ENCODE assay signal across 10 cellular contexts in the genomic region with DNA sequence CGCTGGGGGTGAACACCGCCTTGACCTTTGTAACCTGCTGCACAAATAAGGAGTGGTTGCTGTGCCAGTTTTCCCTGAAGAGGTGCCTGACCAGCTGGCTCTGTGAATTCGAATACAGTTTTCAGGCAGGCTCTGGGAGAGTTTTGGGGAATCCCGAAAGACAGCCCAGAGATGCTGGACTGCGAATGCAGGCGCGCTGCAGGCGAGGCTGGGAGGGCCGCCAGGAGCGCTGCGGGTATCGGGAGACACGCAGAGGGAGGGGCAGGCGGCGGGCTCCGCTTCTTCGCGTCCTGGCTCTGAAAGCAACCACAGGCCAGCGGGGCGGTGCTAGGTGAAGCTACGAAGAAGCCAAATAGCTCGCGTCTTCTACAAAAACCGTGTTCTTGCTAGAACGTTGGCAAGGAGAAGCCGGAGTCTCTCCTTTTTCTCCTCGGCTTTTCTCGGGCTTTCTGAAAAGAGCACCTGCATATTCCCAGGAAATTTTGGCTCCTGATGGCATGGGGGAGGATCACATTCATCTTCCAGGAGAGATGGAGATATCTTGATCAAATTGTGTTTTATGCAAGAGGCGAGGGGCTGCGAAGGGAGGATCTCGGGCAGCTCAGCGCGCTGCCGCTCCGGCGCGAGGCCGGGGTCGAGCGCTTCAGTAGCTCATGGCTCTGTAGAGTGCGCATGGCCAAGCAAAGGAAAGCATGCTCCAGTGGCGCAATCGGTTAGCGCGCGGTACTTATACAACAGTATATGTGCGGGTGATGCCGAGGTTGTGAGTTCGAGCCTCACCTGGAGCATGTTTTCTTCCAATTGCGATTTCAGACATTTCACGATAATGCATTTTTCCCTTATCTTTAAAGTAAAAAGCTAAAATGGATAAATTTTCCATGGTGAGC.
DNase-seq lines count a peak whose midpoint lies in the region; ATAC-seq, FAIRE-seq and TF ChIP-seq lines count a peak whose summit lies in the region.
"Had no signal": no experiment of that assay in that cellular context is flagged by ENCODE, and none has a peak within 500 bp of the region (broad histone marks: within the 10 kb centered on the region; RNA-seq: fewer than 3 reads in every experiment).

No MANE protein-coding gene starts in this region.

- no peak for TF ChIP-seq POLR2A in GM12892 (IDR thresholded peaks at IDR 0.05; ENCODE audit: low read depth, low read length)

- H3K4me1 ChIP-seq in iPS-15b (ENCODE audit: control insufficient read depth, insufficient read depth, low read length), result no peaks in the 10 kb centered on the region
- H3K4me1 ChIP-seq: adrenal gland had no signal

- DNase-seq in activated CD4-positive, alpha-beta T cell treated with anti-CD3 and anti-CD28 coated beads for 48 hours, result peak; percentile 86
- no peak for DNase-seq in activated CD4-positive, alpha-beta T cell treated with anti-CD3 and anti-CD28 coated beads for 4 hours
- DNase-seq in NCI-H2227 (lab: John Stamatoyannopoulos, UW; ENCODE audit: unreplicated experiment) (peak; percentile 92), GM12892 (ENCODE audit: insufficient read length) (no peak), DMS79 (lab: John Stamatoyannopoulos, UW) (no peak)
- DNase-seq in activated naive CD4-positive, alpha-beta T cell treated with anti-CD3 and anti-CD28 coated beads, Interleukin-2, amount 50 U/mL, for 72 hours (ENCODE audit: low spot score in 2 of 2), result peak in 1 of 2 donors; percentile 68
- peak; percentile 38 for DNase-seq in stimulated activated CD4-positive, alpha-beta T cell treated with anti-CD3 and anti-CD28 coated beads, Interleukin-4, amount 100 ng/mL, for 1 hour
- DNase-seq: DND-41 had no signal

- peaks cover 0 to 5% of the 10 kb centered on the region in 2 donors for H3K9me3 Mint-ChIP-seq in activated naive CD4-positive, alpha-beta T cell treated with anti-CD3 and anti-CD28 coated beads, Interleukin-2, amount 50 U/mL, for 72 hours

- ATAC-seq in activated naive CD4-positive, alpha-beta T cell treated with anti-CD3 and anti-CD28 coated beads, Interleukin-2, amount 50 U/mL, for 72 hours, result peak; percentile 60 to 94

- H3K27me3 ChIP-seq in iPS-15b (ENCODE audit: control insufficient read depth, insufficient read depth, low read length), result peaks cover 16% of the 10 kb centered on the region

- FAIRE-seq in GM12892 (lab: Jason Lieb, UNC), result no peak

- peak overlapping the region in 1 of 2 donors; percentile 98 for H3K27ac Mint-ChIP-seq in activated naive CD4-positive, alpha-beta T cell treated with anti-CD3 and anti-CD28 coated beads, Interleukin-2, amount 50 U/mL, for 72 hours

- peaks cover 0 to 5% of the 10 kb centered on the region in 2 donors for H3K36me3 Mint-ChIP-seq in activated naive CD4-positive, alpha-beta T cell treated with anti-CD3 and anti-CD28 coated beads, Interleukin-2, amount 50 U/mL, for 72 hours

- no peaks in the 10 kb centered on the region for H3K36me3 ChIP-seq in iPS-15b (ENCODE audit: control insufficient read depth, insufficient read depth, low read length)
- H3K36me3 ChIP-seq: adrenal gland had no signal

- H3K9ac ChIP-seq in iPS-15b (ENCODE audit: low read depth, low read length), result peak overlapping the region; percentile 47

- no peaks in the 10 kb centered on the region for H3K9me3 ChIP-seq in iPS-15b (ENCODE audit: control insufficient read depth, insufficient read depth, low read length)
- H3K9me3 ChIP-seq: adrenal gland had no signal

- peak overlapping the region; percentile 92 for H3K4me3 ChIP-seq in iPS-15b (ENCODE audit: low read depth, low read length)
- H3K4me3 ChIP-seq: adrenal gland had no signal

Comparison
In these comparisons a context has a peak if more than half of its experiments do, and no peak if none do; other contexts are left out.
1. DNase-seq: peak in activated CD4-positive, alpha-beta T cell treated with anti-CD3 and anti-CD28 coated beads for 48 hours (single experiment), NCI-H2227 (single experiment) and stimulated activated CD4-positive, alpha-beta T cell treated with anti-CD3 and anti-CD28 coated beads, Interleukin-4, amount 100 ng/mL, for 1 hour (single experiment); none in activated CD4-positive, alpha-beta T cell treated with anti-CD3 and anti-CD28 coated beads for 4 hours (0 of 2), GM12892 (single experiment) and DMS79 (single experiment).